In genomic region chr2:23301151-23301550, GRCh38 we compare ENCODE assay signal across 26 cellular contexts.
DNase-seq lines count a peak whose midpoint lies in the region; FAIRE-seq and TF ChIP-seq lines count a peak whose summit lies in the region.
"Had no signal": no experiment of that assay in that cellular context is flagged by ENCODE, and none has a peak within 500 bp of the region (broad histone marks: within the 10 kb centered on the region; RNA-seq: fewer than 3 reads in every experiment).

No MANE protein-coding gene starts in this region.

- no peak overlapping the region for H3K4me3 ChIP-seq in GM23248
- H3K4me3 ChIP-seq in astrocyte of the spinal cord (ENCODE audit: low read depth, low read length): no peak overlapping the region
- no peak overlapping the region for H3K4me3 ChIP-seq in foreskin fibroblast (ENCODE audit: low read depth in 1 of 2, low read length in 2 of 2)
- H3K4me3 ChIP-seq: K562, MG63, SK-N-MC had no signal

- DNase-seq in GM23248: peak; percentile 57
- DNase-seq in astrocyte of the spinal cord (ENCODE audit: low read depth, low spot score): peak; percentile 57
- DNase-seq in foreskin fibroblast: peak; percentile 15 to 31
- no peak for DNase-seq in urothelium cell line (ENCODE audit: low spot score)
- DNase-seq in MV-4-11 (lab: John Stamatoyannopoulos, UW): no peak
- DNase-seq in globus pallidus (ENCODE audit: low spot score): no peak
- DNase-seq in NCI-H526 treated with DMSO at 0.1 percent for 48 hours (lab: John Stamatoyannopoulos, UW): no peak
- DNase-seq: Calu3; CD8-positive, alpha-beta memory T cell; DMS153; MG63; NCI-H1048; NCI-H1436; NCI-H187 treated with DMSO at 0.1 percent for 48 hours; NCI-H2107; NCI-H510A; NCI-H774; NK-92 treated with Interleukin-12 subunit alpha and Interleukin-12 subunit beta, amount 100 ng/mL, for 24 hours; SHP77 treated with DMSO at 0.1 percent for 48 hours; SW 1271 had no signal

- H3F3A ChIP-seq in GM23248 (ENCODE audit: insufficient read depth): no peaks in the 10 kb centered on the region

- H3K9me2 ChIP-seq in GM23248 (ENCODE audit: insufficient read depth): no peaks in the 10 kb centered on the region

- no peaks in the 10 kb centered on the region for H3K79me2 ChIP-seq in GM23248 (ENCODE audit: insufficient read depth)

- no peak for TF ChIP-seq CTCF in astrocyte of the spinal cord (IDR thresholded peaks at IDR 0.05; ENCODE audit: low read depth, low read length)
- no peak for TF ChIP-seq CTCF in foreskin fibroblast (IDR thresholded peaks at IDR 0.05; ENCODE audit: low read depth, low read length)

- H2AFZ ChIP-seq in GM23248: no peak overlapping the region

- no peak overlapping the region for H3K9ac ChIP-seq in GM23248

- no peak overlapping the region for H3K4me2 ChIP-seq in GM23248 (ENCODE audit: unreplicated experiment)

- no peaks in the 10 kb centered on the region for H4K20me1 ChIP-seq in GM23248 (ENCODE audit: insufficient read depth)

- peaks cover 8% of the 10 kb centered on the region; the same call in 1 of the 2 replicates for H3K27me3 ChIP-seq in GM23248 (replicated peaks; ENCODE audit: insufficient read depth)
- H3K27me3 ChIP-seq: MG63 had no signal

- in situ Hi-C loops in GM23248 (cut with MboI) (no loop called here), astrocyte of the spinal cord (cut with HindIII; ENCODE audit: low sequenced_read_pairs) (no loop called here)

- H3K27ac ChIP-seq in GM23248: no peak overlapping the region
- H3K27ac ChIP-seq: C4-2B, RWPE1, SK-N-MC had no signal

- no peaks in the 10 kb centered on the region for H3K36me3 ChIP-seq in GM23248 (ENCODE audit: low read depth)
- H3K36me3 ChIP-seq: MG63 had no signal

- peak; percentile 5 for FAIRE-seq in urothelium cell line (lab: Jason Lieb, UNC)
- FAIRE-seq: A204.1, H54, K562 had no signal

- peaks cover 9% of the 10 kb centered on the region; the same call in 1 of the 2 replicates for H3K4me1 ChIP-seq in GM23248 (ENCODE audit: insufficient read depth)

- no peaks in the 10 kb centered on the region for H3K9me3 ChIP-seq in GM23248 (ENCODE audit: low read depth)
- H3K9me3 ChIP-seq: MG63 had no signal

Comparison
In these comparisons a context has a peak if more than half of its experiments do, and no peak if none do; other contexts are left out.
1. DNase-seq: peak in GM23248 (single experiment), astrocyte of the spinal cord (single experiment) and foreskin fibroblast (2 of 2); none in urothelium cell line (single experiment), MV-4-11 (single experiment), globus pallidus (single experiment) and NCI-H526 treated with DMSO at 0.1 percent for 48 hours (single experiment).